In the genomic region with DNA sequence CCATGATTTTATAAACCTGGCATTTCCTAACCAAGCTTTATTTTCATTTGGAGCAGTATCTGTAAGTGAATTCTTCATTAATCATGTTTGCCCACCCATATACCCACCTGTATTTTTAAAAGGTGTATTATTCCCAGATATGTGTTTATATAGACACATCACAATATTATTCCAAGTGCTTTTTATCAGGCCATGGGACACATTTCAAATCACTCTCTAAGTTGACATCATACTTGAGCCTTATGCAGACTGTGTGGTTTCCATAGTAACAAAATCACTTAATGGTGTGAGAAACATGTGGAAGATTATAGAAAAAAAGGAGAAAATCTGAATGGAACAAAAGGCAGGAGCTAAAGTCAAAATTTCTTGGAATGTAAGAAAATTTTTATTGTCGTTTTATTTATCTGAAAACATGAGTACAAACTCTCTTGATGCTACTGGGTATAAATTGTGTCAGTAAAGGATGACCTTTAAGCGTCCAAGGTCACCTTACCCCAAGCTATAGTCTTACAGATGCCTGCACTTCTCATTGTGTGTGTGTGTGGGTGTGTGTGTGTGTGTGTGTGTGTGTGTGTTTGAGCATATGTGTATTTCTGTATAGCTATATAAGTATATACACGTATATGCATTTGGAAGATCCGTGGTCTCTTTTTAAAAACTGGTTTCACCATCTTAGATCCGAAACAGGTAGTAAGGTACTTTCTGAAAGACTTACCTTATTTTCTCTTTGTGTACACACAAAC, we compare ENCODE assay signal across 1 cellular context.
TF ChIP-seq lines count a peak whose summit lies in the region.

No MANE protein-coding gene starts in this region.

TF ChIP-seq in IMR-90, 13 proteins besides CTCF, POLR2A, EP300 and RAD21:
- TF ChIP-seq, protein P1, sequence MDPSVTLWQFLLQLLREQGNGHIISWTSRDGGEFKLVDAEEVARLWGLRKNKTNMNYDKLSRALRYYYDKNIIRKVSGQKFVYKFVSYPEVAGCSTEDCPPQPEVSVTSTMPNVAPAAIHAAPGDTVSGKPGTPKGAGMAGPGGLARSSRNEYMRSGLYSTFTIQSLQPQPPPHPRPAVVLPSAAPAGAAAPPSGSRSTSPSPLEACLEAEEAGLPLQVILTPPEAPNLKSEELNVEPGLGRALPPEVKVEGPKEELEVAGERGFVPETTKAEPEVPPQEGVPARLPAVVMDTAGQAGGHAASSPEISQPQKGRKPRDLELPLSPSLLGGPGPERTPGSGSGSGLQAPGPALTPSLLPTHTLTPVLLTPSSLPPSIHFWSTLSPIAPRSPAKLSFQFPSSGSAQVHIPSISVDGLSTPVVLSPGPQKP (IDR thresholded peaks at IDR 0.05; ENCODE audit: borderline replicate concordance, low read depth, low read length) = no peak
- TF ChIP-seq RFX5 (IDR thresholded peaks at IDR 0.05; ENCODE audit: low read depth, low read length) (no peak), MAZ (IDR thresholded peaks at IDR 0.05; ENCODE audit: borderline replicate concordance, low read depth, low read length) (no peak), CEBPB (IDR thresholded peaks at IDR 0.05; ENCODE audit: low read depth, low read length) (no peak), MXI1 (IDR thresholded peaks at IDR 0.05; ENCODE audit: borderline replicate concordance, low read depth, low read length) (no peak), MAFK (IDR thresholded peaks at IDR 0.05; ENCODE audit: low read depth, low read length) (no peak), CHD1 (IDR thresholded peaks at IDR 0.05; ENCODE audit: low read depth, low read length) (no peak), FOS (IDR thresholded peaks at IDR 0.05; ENCODE audit: low read depth, low read length) (no peak), RCOR1 (IDR thresholded peaks at IDR 0.05; ENCODE audit: insufficient replicate concordance, low read length) (no peak), SMC3 (IDR thresholded peaks at IDR 0.05; ENCODE audit: low read depth, low read length) (no peak), NFE2L2 (IDR thresholded peaks at IDR 0.05; ENCODE audit: low read depth, low read length) (no peak)
